In the genomic region with DNA sequence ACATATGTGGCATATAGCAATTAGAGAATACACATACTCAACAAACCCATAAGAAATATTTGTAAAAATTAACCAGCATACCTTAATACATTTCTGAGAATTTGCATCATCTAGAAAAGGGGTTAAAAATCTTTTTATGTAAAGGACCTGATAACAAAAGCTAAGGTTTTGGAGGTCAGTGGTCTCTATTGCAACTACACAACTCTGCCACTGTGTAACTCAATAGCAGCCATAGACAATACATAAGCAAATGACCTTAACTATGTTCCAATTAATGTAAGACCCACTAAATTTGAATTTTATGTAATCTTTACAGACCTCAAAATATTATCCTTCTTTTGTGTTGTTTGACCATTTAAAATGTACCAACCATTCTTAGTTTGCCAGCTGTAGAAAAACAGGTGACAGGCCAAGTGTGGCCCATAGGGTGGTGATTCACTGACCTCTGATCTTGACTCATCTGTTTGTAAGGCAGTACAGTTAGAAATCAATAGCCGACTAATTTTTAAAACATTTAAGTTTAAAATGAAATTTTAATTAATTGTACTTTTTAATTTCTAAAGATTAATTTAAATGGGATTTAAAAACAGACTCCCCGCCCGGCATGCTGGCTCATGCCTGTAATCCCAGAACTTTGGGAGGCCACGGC, we compare ENCODE assay signal across 17 cellular contexts. TPM values are rescaled to one million over a fixed set of nuclear protein-coding genes. Genes with fewer than 3 reads are reported as not detected.
A peak's percentile ranks its signal among the peaks of the same experiment; 100 is the strongest.
DNase-seq lines count a peak whose midpoint lies in the region; ATAC-seq, FAIRE-seq and TF ChIP-seq lines count a peak whose summit lies in the region.
"Had no signal": no experiment of that assay in that cellular context is flagged by ENCODE, and none has a peak within 500 bp of the region (broad histone marks: within the 10 kb centered on the region; RNA-seq: fewer than 3 reads in every experiment).

No MANE protein-coding gene starts in this region.

- H3K9me3 ChIP-seq in GM23248 (ENCODE audit: low read depth): no peaks in the 10 kb centered on the region
- no peaks in the 10 kb centered on the region; the same call in 1 of the 2 replicates for H3K9me3 ChIP-seq in Panc1 (ENCODE audit: control insufficient read depth, insufficient read depth, low read depth, low read length)
- H3K9me3 ChIP-seq in endothelial cell of umbilical vein (replicated peaks; ENCODE audit: control insufficient read depth, insufficient read depth, low read length): no peaks in the 10 kb centered on the region
- H3K9me3 ChIP-seq in pancreas: no peaks in the 10 kb centered on the region
- H3K9me3 ChIP-seq: gastrocnemius medialis, lower lobe of right lung had no signal

- H3K27ac ChIP-seq in GM23248 (no peak overlapping the region), Panc1 (ENCODE audit: low read length) (peak overlapping the region; percentile 54; the same call in 1 of the 2 replicates), endothelial cell of umbilical vein (ENCODE audit: insufficient read depth, low read depth, low read length) (no peak overlapping the region), pancreas (no peak overlapping the region)
- H3K27ac ChIP-seq: gastrocnemius medialis, lower lobe of right lung had no signal

- H3K4me1 ChIP-seq in GM23248 (ENCODE audit: insufficient read depth): peaks cover 6% of the 10 kb centered on the region; the same call in 1 of the 2 replicates
- peaks cover 14% of the 10 kb centered on the region; the same call in 1 of the 2 replicates for H3K4me1 ChIP-seq in Panc1 (ENCODE audit: control insufficient read depth, insufficient read depth, low read length)
- peaks cover 12% of the 10 kb centered on the region for H3K4me1 ChIP-seq in endothelial cell of umbilical vein (ENCODE audit: control insufficient read depth, extremely low read depth, insufficient read depth, low read length)
- H3K4me1 ChIP-seq in pancreas: no peaks in the 10 kb centered on the region
- H3K4me1 ChIP-seq: gastrocnemius medialis, lower lobe of right lung had no signal

- TF ChIP-seq POLR2A in endothelial cell of umbilical vein (IDR thresholded peaks at IDR 0.05; ENCODE audit: low read depth, low read length): no peak

- ATAC-seq in Panc1 (peak; percentile 91), HG02588 (IDR thresholded peaks at IDR 0.05; ENCODE audit: unreplicated experiment) (no peak), pancreas (no peak)
- ATAC-seq: activated T-cell treated with anti-CD3 and anti-CD28 coated beads, Interleukin-2, amount 50 U/mL, for 72 hours; gastrocnemius medialis; lower lobe of right lung had no signal

- no peaks in the 10 kb centered on the region for H4K20me1 ChIP-seq in GM23248 (ENCODE audit: insufficient read depth)
- H4K20me1 ChIP-seq in endothelial cell of umbilical vein (replicated peaks; ENCODE audit: control insufficient read depth, extremely low read depth, insufficient read depth, low read length): no peaks in the 10 kb centered on the region

- in situ Hi-C loops in GM23248 (cut with MboI) (no loop called here), Panc1 (cut with HindIII; ENCODE audit: low pct_unique_long_range_greater_than_20kb, low sequenced_read_pairs) (no loop called here)

- no peak overlapping the region for H3K4me3 ChIP-seq in GM23248
- H3K4me3 ChIP-seq in Panc1 (ENCODE audit: low read depth in 2 of 2, low read length in 2 of 2): no peak overlapping the region
- no peak overlapping the region for H3K4me3 ChIP-seq in endothelial cell of umbilical vein (replicated peaks in 1 of 3; ENCODE audit: insufficient read depth in 1 of 3, low read depth in 1 of 3, low read length in 3 of 3)
- no peak overlapping the region for H3K4me3 ChIP-seq in retinal pigment epithelial cell (ENCODE audit: low read length)
- H3K4me3 ChIP-seq in pancreas: no peak overlapping the region
- H3K4me3 ChIP-seq: gastrocnemius medialis, lower lobe of right lung had no signal

- H3K9ac ChIP-seq in GM23248 (no peak overlapping the region), endothelial cell of umbilical vein (replicated peaks; ENCODE audit: extremely low read depth, insufficient read depth, low read length) (no peak overlapping the region)

- H3K79me2 ChIP-seq in GM23248 (ENCODE audit: insufficient read depth) (no peaks in the 10 kb centered on the region), endothelial cell of umbilical vein (ENCODE audit: control insufficient read depth, insufficient read depth, low read length) (no peaks in the 10 kb centered on the region)

- H2AFZ ChIP-seq in GM23248: no peak overlapping the region
- H2AFZ ChIP-seq in endothelial cell of umbilical vein (ENCODE audit: low read depth, low read length): no peak overlapping the region

- no TSS peak for BruUV-seq in Panc1 (replicated peaks; lab: Mats Ljungman, UMichigan)
- no TSS peak for BruUV-seq in endothelial cell of umbilical vein (replicated peaks; lab: Mats Ljungman, UMichigan)

- FAIRE-seq in endothelial cell of umbilical vein (lab: Jason Lieb, UNC) (no peak), pancreas (lab: Jason Lieb, UNC) (no peak)
- FAIRE-seq: H1 had no signal

- intact Hi-C loops in Panc1 (cut with micrococcal nuclease; ENCODE audit: unreplicated experiment) (loop anchor here (5.0 kb wide), 1 partner anchor 61 kb away; no protein-coding TSS in a partner anchor), endothelial cell of umbilical vein (cut with micrococcal nuclease) (no loop called here), pancreas (cut with DNase I) (no loop called here)

- H3K9me1 ChIP-seq in endothelial cell of umbilical vein (replicated peaks; ENCODE audit: control insufficient read depth, extremely low read depth, insufficient read depth, low read length): no peaks in the 10 kb centered on the region

- H3K36me3 ChIP-seq in GM23248 (ENCODE audit: low read depth) (no peaks in the 10 kb centered on the region), Panc1 (ENCODE audit: control insufficient read depth, insufficient read depth, low read length) (no peaks in the 10 kb centered on the region), endothelial cell of umbilical vein (ENCODE audit: control insufficient read depth in 2 of 2, extremely low read depth in 1 of 2, insufficient read depth in 2 of 2, low read length in 2 of 2) (no peaks in the 10 kb centered on the region), pancreas (no peaks in the 10 kb centered on the region)
- H3K36me3 ChIP-seq: gastrocnemius medialis, lower lobe of right lung had no signal

- TF ChIP-seq CTCF in Panc1 (IDR thresholded peaks at IDR 0.05) (no peak), endothelial cell of umbilical vein (IDR thresholded peaks at IDR 0.05; ENCODE audit: extremely low read depth in 1 of 2, insufficient read depth in 1 of 2, low read depth in 1 of 2, low read length in 2 of 2) (no peak), retinal pigment epithelial cell (conservative IDR thresholded peaks at IDR 0.05; ENCODE audit: low read depth, low read length) (no peak), pancreas (IDR thresholded peaks at IDR 0.05) (no peak)

- H3K9me2 ChIP-seq in GM23248 (ENCODE audit: insufficient read depth): no peaks in the 10 kb centered on the region

- H3K4me2 ChIP-seq in GM23248 (ENCODE audit: unreplicated experiment) (no peak overlapping the region), endothelial cell of umbilical vein (ENCODE audit: insufficient read depth, low read length) (peak overlapping the region; percentile 24)

- POLR2A ChIA-PET in Panc1 (lab: Charles Lee): interaction anchor here (0.6 kb wide), 2 partner anchors 109 to 179 kb away, joined by 4 to 13 read pairs; no protein-coding TSS in a partner anchor
- POLR2A ChIA-PET in endothelial cell of umbilical vein (lab: Charles Lee): no interaction called here

- dilution Hi-C loops in endothelial cell of umbilical vein (cut with MboI; ENCODE audit: extremely low pct_ligation_motif_present, low sequenced_read_pairs): no loop called here

- H3K27me3 ChIP-seq in GM23248 (replicated peaks; ENCODE audit: insufficient read depth) (no peaks in the 10 kb centered on the region), Panc1 (ENCODE audit: control insufficient read depth, insufficient read depth, low read length) (no peaks in the 10 kb centered on the region), endothelial cell of umbilical vein (ENCODE audit: control insufficient read depth in 2 of 2, insufficient read depth in 2 of 2, low read length in 2 of 2) (no peaks in the 10 kb centered on the region), pancreas (no peaks in the 10 kb centered on the region)
- H3K27me3 ChIP-seq: gastrocnemius medialis had no signal

- CTCF ChIA-PET in Panc1 (lab: Charles Lee) (no interaction called here), endothelial cell of umbilical vein (lab: Charles Lee) (interaction anchor here (1.3 to 2.0 kb wide), 5 partner anchors 11 to 203 kb away, joined by 3 to 7 read pairs (median 4); no protein-coding TSS in a partner anchor)

- peak; percentile 67 for DNase-seq in GM23248
- DNase-seq in Panc1 (ENCODE audit: low read depth, low spot score): no peak
- peak; percentile 27 for DNase-seq in endothelial cell of umbilical vein (ENCODE audit: low read depth, low spot score)
- DNase-seq in retinal pigment epithelial cell (ENCODE audit: low read depth): peak; percentile 34
- no peak for DNase-seq in activated CD8-positive, alpha-beta memory T cell treated with anti-CD3 and anti-CD28 coated beads, Interleukin-2, amount 50 U/mL, for 4 hours
- no peak for DNase-seq in pancreas
- DNase-seq: activated CD4-positive, alpha-beta memory T cell treated with anti-CD3 and anti-CD28 coated beads, Interleukin-2, amount 10 ng/mL, durations not matched to agents 7 days and 5 days; activated T-cell treated with anti-CD3 and anti-CD28 coated beads, Interleukin-2, amount 50 U/mL, for 72 hours; C1 segment of cervical spinal cord; DMS79 treated with DMSO at 0.1 percent for 48 hours; effector memory CD4-positive, alpha-beta T cell; gastrocnemius medialis; lower lobe of right lung; NCI-H1092 treated with DMSO at 0.1 percent for 48 hours; SHP77 treated with DMSO at 0.1 percent for 48 hours had no signal

- WGBS in GM23248 (ENCODE audit: low coverage in 1 of 2, low lambda C conversion rate in 2 of 2, missing lambda C conversion rate in 2 of 2), 2 experiments: 66 to 69% methylated on average over 4 of the region's 4 CpGs
- WGBS in pancreas, 2 donors: 72 to 82% methylated on average over 4 of the region's 4 CpGs

- H3F3A ChIP-seq in GM23248 (ENCODE audit: insufficient read depth): no peaks in the 10 kb centered on the region

RNA-seq across cellular contexts. Expression of a gene that starts 7.4 kb away (rescaled TPM):
- 107 and 123 TPM in 2 replicates for total RNA-seq in GM23248 (2014; rRNA removed; shearing (Covaris generic))
- polyA plus RNA-seq in GM23248 (2016; fragmentation: Nextera tagmentation; extraction: Ambion mirVana) (100 and 103 TPM in 2 replicates), endothelial cell of umbilical vein (7.2 and 8.4 TPM in 2 replicates), pancreas (10 to 100 TPM in 1 of 2 donors, 1 to 10 TPM in 1; 8.6 to 10.3 TPM)
- total RNA-seq in Panc1 (2021; ENCODE audit: unreplicated experiment) (32.0 TPM), endothelial cell of umbilical vein (11.9 and 12.1 TPM in 2 replicates), pancreas (10 to 100 TPM in 4 of 6 donors, 1 to 10 TPM in 2; 8.2 to 26.7 (median 12.4) TPM)
- 30.2 TPM for polyA plus RNA-seq in Panc1 (2012; ENCODE audit: insufficient read length)
- polyA plus RNA-seq in endothelial cell of umbilical vein (2011; cell fraction: cytosol; rRNA removed): 9.5 and 11.7 TPM in 2 replicates
- 13.6 and 15.7 TPM in 2 replicates for polyA plus RNA-seq in endothelial cell of umbilical vein (2011; cell fraction: nucleus; rRNA removed)
- polyA plus RNA-seq in endothelial cell of umbilical vein (2012): 13.2 and 17.3 TPM in 2 replicates
- polyA minus RNA-seq in endothelial cell of umbilical vein: 9.1 and 22.2 TPM in 2 replicates
- polyA minus RNA-seq in endothelial cell of umbilical vein (2011; cell fraction: cytosol; rRNA and poly(A)+ RNA removed): 3.0 TPM
- polyA minus RNA-seq in endothelial cell of umbilical vein (2011; cell fraction: nucleus; rRNA and poly(A)+ RNA removed): 25.4 and 26.6 TPM in 2 replicates

Comparison
In these comparisons a context has a peak if more than half of its experiments do, and no peak if none do; other contexts are left out.
1. DNase-seq: peak in GM23248 (single experiment), endothelial cell of umbilical vein (single experiment) and retinal pigment epithelial cell (single experiment); none in Panc1 (single experiment), activated CD8-positive, alpha-beta memory T cell treated with anti-CD3 and anti-CD28 coated beads, Interleukin-2, amount 50 U/mL, for 4 hours (single experiment) and pancreas (0 of 6).